9 cellular contexts compared by ENCODE assay signal in genomic region chr17:36849871-36850348, GRCh38.
DNase-seq lines count a peak whose midpoint lies in the region; ATAC-seq, FAIRE-seq and TF ChIP-seq lines count a peak whose summit lies in the region.
"Had no signal": no experiment of that assay in that cellular context is flagged by ENCODE, and none has a peak within 500 bp of the region (broad histone marks: within the 10 kb centered on the region; RNA-seq: fewer than 3 reads in every experiment).

No MANE protein-coding gene starts in this region.

- TF ChIP-seq POLR2A in H1 (IDR thresholded peaks at IDR 0.05; ENCODE audit: control extremely low read depth in 1 of 2, low read depth in 2 of 2, low read length in 2 of 2) (no peak), transverse colon (IDR thresholded peaks at IDR 0.05) (no peak)

- H3K79me2 ChIP-seq in H1 (ENCODE audit: control insufficient read depth in 1 of 2, insufficient read depth in 2 of 2, low read length in 2 of 2) = no peaks in the 10 kb centered on the region

- H3K56ac ChIP-seq in H1 (replicated peaks; ENCODE audit: insufficient read length, low read depth, low read length) = no peak overlapping the region

- H2BK20ac ChIP-seq in H1 (ENCODE audit: low read length) = no peak overlapping the region

- H2BK120ac ChIP-seq in H1 (replicated peaks; ENCODE audit: low read depth, low read length) = no peak overlapping the region

- no peak overlapping the region; a peak in 1 of 4 replicates for H3K4me2 ChIP-seq in H1 (ENCODE audit: insufficient read depth in 1 of 2, low read depth in 2 of 2, low read length in 2 of 2)

- TF ChIP-seq EP300 in H1 (IDR thresholded peaks at IDR 0.05; ENCODE audit: borderline replicate concordance in 1 of 2, low read depth in 2 of 2, low read length in 2 of 2) = no peak
- TF ChIP-seq EP300 in transverse colon (IDR thresholded peaks at IDR 0.05; ENCODE audit: low read depth) = no peak

- no peak overlapping the region for H2AK5ac ChIP-seq in H1 (ENCODE audit: low read depth, low read length)

- H3K36me3 ChIP-seq in H1 (ENCODE audit: control insufficient read depth in 2 of 4, insufficient read depth in 4 of 4, low read length in 3 of 4) = no peaks in the 10 kb centered on the region
- no peaks in the 10 kb centered on the region for H3K36me3 ChIP-seq in transverse colon

- no peaks in the 10 kb centered on the region for H3K9me3 ChIP-seq in H1 (ENCODE audit: insufficient read depth in 2 of 2, low read depth in 1 of 2, low read length in 1 of 2)
- no peaks in the 10 kb centered on the region for H3K9me3 ChIP-seq in transverse colon

- POLR2A ChIA-PET in H1 (lab: Charles Lee; ENCODE audit: partially characterized antibody) = interaction anchor here (0.6 kb wide), 1 partner anchor 498 kb away, joined by 3 read pairs; no protein-coding TSS in a partner anchor

- H3K23ac ChIP-seq in H1 (ENCODE audit: insufficient read length) = no peak overlapping the region

- no peak overlapping the region for H4K8ac ChIP-seq in H1 (ENCODE audit: extremely low read depth, insufficient read depth, low read length)

- 86% methylated on average over 9 of the region's 9 CpGs; no CpG with 5 or more reads in 1 of the 2 experiments for WGBS in H1 (ENCODE audit: extremely low coverage in 1 of 2, insufficient coverage in 1 of 2, insufficient read length in 1 of 2, insufficient replicate concordance in 2 of 2, low coverage in 1 of 2, low lambda C conversion rate in 2 of 2, missing lambda C conversion rate in 1 of 2), 2 experiments
- WGBS in transverse colon (ENCODE audit: low coverage in 1 of 2), 2 donors = 52% methylated on average over 9 of the region's 9 CpGs; no CpG with 5 or more reads in 1 of the 2 donors

- H2AFZ ChIP-seq in H1 (ENCODE audit: low read length) = no peak overlapping the region

- no peak overlapping the region for H4K5ac ChIP-seq in H1 (ENCODE audit: insufficient read length, low read depth, low read length)

- no peak overlapping the region for H4K91ac ChIP-seq in H1 (replicated peaks; ENCODE audit: insufficient read length, low read length)

- in situ Hi-C loops in transverse colon (cut with MboI; ENCODE audit: low pct_ligation_motif_present in 1 of 4, low pct_unique_long_range_greater_than_20kb in 1 of 4, low sequenced_read_pairs in 3 of 4) = no loop called here

- intact Hi-C loops in transverse colon (cut with DNase I; ENCODE audit: low total_unique reads) = no loop called here

- no peaks in the 10 kb centered on the region for H4K20me1 ChIP-seq in H1 (replicated peaks in 1 of 2; ENCODE audit: control insufficient read depth in 1 of 2, insufficient read depth in 2 of 2, low read length in 2 of 2)

- H3K4me1 ChIP-seq in H1 (replicated peaks in 1 of 4; ENCODE audit: control insufficient read depth in 3 of 4, insufficient read depth in 4 of 4, low read length in 3 of 4) (peaks cover 0 to 7% (median 2%) of the 10 kb centered on the region in 4 experiments; a peak in 4 of 7 replicates), transverse colon (no peaks in the 10 kb centered on the region)

- TF ChIP-seq RAD21 in H1 (IDR thresholded peaks at IDR 0.05 in 1 of 2, conservative IDR thresholded peaks at IDR 0.05 in 1 of 2; ENCODE audit: low read depth in 2 of 2, low read length in 2 of 2) = peak in 1 of 2 experiments; percentile 44; a peak in 2 of 4 replicates

- CTCF ChIA-PET in H1 (lab: Charles Lee; ENCODE audit: partially characterized antibody) = interaction anchor here (0.9 to 1.7 kb wide), 2 partner anchors 14 to 41 kb away, joined by 3 to 4 read pairs; no protein-coding TSS in a partner anchor

- H2BK15ac ChIP-seq in H1 (ENCODE audit: low read length) = no peak overlapping the region

- DNase-seq in GM19240 (ENCODE audit: insufficient read length, low spot score) (peak; percentile 29), RPMI7951 (ENCODE audit: low read depth) (peak; percentile 88), H1 (ENCODE audit: low read depth in 1 of 2, low spot score in 2 of 2) (no peak), NCI-H1105 treated with DMSO at 0.1 percent for 48 hours (lab: John Stamatoyannopoulos, UW) (no peak), transverse colon (no peak), frontal cortex (ENCODE audit: low spot score in 2 of 2) (no peak)
- peak; percentile 15 to 26 for DNase-seq in stimulated activated CD4-positive, alpha-beta T cell treated with anti-CD3 and anti-CD28 coated beads, Interleukin-4, amount 100 ng/mL, for 4 hours
- DNase-seq: Kasumi-1 had no signal

- H3K4me3 ChIP-seq in H1 (ENCODE audit: extremely low read depth in 1 of 4, insufficient read depth in 2 of 4, low read depth in 3 of 4, low read length in 4 of 4) (no peak overlapping the region), transverse colon (no peak overlapping the region)

- TF ChIP-seq CTCF in H1 (IDR thresholded peaks at IDR 0.05; ENCODE audit: control extremely low read depth in 1 of 3, insufficient read depth in 1 of 3, low read depth in 1 of 3, low read length in 3 of 3) (peak; percentile 12 to 32 (median 20); a peak in 3 of 4 replicates), transverse colon (IDR thresholded peaks at IDR 0.05) (no peak)

- H3K9ac ChIP-seq in H1 (replicated peaks in 1 of 4; ENCODE audit: extremely low read depth in 1 of 4, low read depth in 3 of 4, low read length in 3 of 4) = no peak overlapping the region

- H3K14ac ChIP-seq in H1 (ENCODE audit: insufficient read length) = no peak overlapping the region

- H2BK12ac ChIP-seq in H1 (ENCODE audit: low read depth, low read length) = no peak overlapping the region

- no peak overlapping the region for H2BK5ac ChIP-seq in H1 (ENCODE audit: low read depth, low read length)

- no peaks in the 10 kb centered on the region for H3K79me1 ChIP-seq in H1 (ENCODE audit: low read depth, low read length)

- no peak overlapping the region for H3K18ac ChIP-seq in H1 (ENCODE audit: extremely low read depth, low read length)

- H3K27ac ChIP-seq in H1 (ENCODE audit: low read depth, low read length) (no peak overlapping the region), transverse colon (no peak overlapping the region)

- H3K27me3 ChIP-seq in H1 (replicated peaks in 1 of 4; ENCODE audit: control insufficient read depth in 3 of 4, extremely low read depth in 1 of 4, insufficient read depth in 3 of 4, low read length in 3 of 4) (no peaks in the 10 kb centered on the region; a peak in 2 of 7 replicates), transverse colon (peaks cover 25% of the 10 kb centered on the region)

- no peak for ATAC-seq in GM18519 (IDR thresholded peaks at IDR 0.05; ENCODE audit: low FRiP score, unreplicated experiment)

- no peak overlapping the region for H3K4ac ChIP-seq in H1 (replicated peaks; ENCODE audit: insufficient read length, low read depth, low read length)

- FAIRE-seq in H1 (lab: Jason Lieb, UNC) (no peak), frontal cortex (lab: Jason Lieb, UNC) (no peak)

- H3K23me2 ChIP-seq in H1 (ENCODE audit: low read depth, low read length) = no peaks in the 10 kb centered on the region

TF ChIP-seq in H1, 55 proteins besides CTCF, POLR2A, EP300 and RAD21:
- TF ChIP-seq RNF2 (IDR thresholded peaks at IDR 0.05; ENCODE audit: borderline replicate concordance, low read depth, low read length, missing control alignments, poor library complexity, severe bottlenecking) = no peak
- TF ChIP-seq POU5F1 (IDR thresholded peaks at IDR 0.05; ENCODE audit: low read depth, low read length) = no peak

Comparison
In these comparisons a context has a peak if more than half of its experiments do, and no peak if none do; other contexts are left out.
1. DNase-seq: peak in GM19240 (single experiment), RPMI7951 (single experiment) and stimulated activated CD4-positive, alpha-beta T cell treated with anti-CD3 and anti-CD28 coated beads, Interleukin-4, amount 100 ng/mL, for 4 hours (2 of 2); none in H1 (0 of 2), NCI-H1105 treated with DMSO at 0.1 percent for 48 hours (single experiment), transverse colon (single experiment) and frontal cortex (0 of 2).
2. CTCF ChIP-seq: peak in H1 (3 of 3); none in transverse colon (0 of 5).